Comparison of ENCODE assay signal across 17 cellular contexts in the genomic region with DNA sequence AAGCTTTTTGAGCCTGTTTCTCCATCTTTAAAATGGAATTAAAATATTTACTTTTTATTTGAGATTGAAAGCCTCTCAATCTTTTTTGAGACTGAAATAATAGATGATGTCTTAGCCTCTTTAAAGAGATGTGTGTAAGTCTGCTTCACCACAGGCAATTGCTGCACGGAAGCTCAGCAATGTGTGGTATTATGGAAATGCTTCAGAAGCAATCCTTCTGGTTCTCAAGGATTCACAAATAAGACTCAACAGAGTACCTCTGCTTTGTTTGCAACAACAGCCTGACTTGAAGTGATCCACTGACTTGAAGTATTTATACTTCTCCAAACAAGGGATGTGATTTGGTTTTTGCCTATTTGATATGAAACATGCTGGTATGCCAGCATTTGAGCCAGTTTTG.
"Had no signal": no experiment of that assay in that cellular context is flagged by ENCODE, and none has a peak within 500 bp of the region (broad histone marks: within the 10 kb centered on the region; RNA-seq: fewer than 3 reads in every experiment).

No MANE protein-coding gene starts in this region.

- H3K9me3 Mint-ChIP-seq: activated CD4-positive, alpha-beta T cell treated with anti-CD3 and anti-CD28 coated beads, Interleukin-2, amount 10 ng/mL, durations not matched to agents 7 days and 5 days; activated naive CD4-positive, alpha-beta T cell treated with anti-CD3 and anti-CD28 coated beads, Interleukin-2, amount 50 U/mL, for 72 hours; central memory CD8-positive, alpha-beta T cell; T-helper 2 cell treated with Interferon-gamma antibody and Interleukin-4, amounts not matched to agents 5 μg/mL and 100 μg/mL, for 36 hours had no signal

- H3K9me3 ChIP-seq: tibial nerve had no signal

- DNase-seq: activated CD4-positive, alpha-beta T cell treated with anti-CD3 and anti-CD28 coated beads, Interleukin-2, amount 10 ng/mL, durations not matched to agents 7 days and 5 days; activated CD8-positive, alpha-beta memory T cell treated with anti-CD3 and anti-CD28 coated beads, Interleukin-2, amount 50 U/mL, for 48 hours; activated gamma-delta T cell; activated T-cell treated with anti-CD3 and anti-CD28 coated beads, Interleukin-2, amount 50 U/mL, for 72 hours; amniotic stem cell; effector memory CD4-positive, alpha-beta T cell; head of caudate nucleus; stimulated activated CD4-positive, alpha-beta T cell treated with anti-CD3 and anti-CD28 coated beads, Interleukin-4, amount 100 ng/mL, for 24 hours; stimulated activated naive CD4-positive, alpha-beta T cell had no signal

- ATAC-seq: activated naive CD4-positive, alpha-beta T cell treated with anti-CD3 and anti-CD28 coated beads, Interleukin-2, amount 50 U/mL, for 72 hours; activated T-cell treated with anti-CD3 and anti-CD28 coated beads, Interleukin-2, amount 50 U/mL, for 72 hours had no signal

- H3K36me3 ChIP-seq: tibial nerve had no signal

- H3K36me3 Mint-ChIP-seq: activated naive CD4-positive, alpha-beta T cell treated with anti-CD3 and anti-CD28 coated beads, Interleukin-2, amount 50 U/mL, for 72 hours; brain had no signal

- H3K27me3 ChIP-seq: tibial nerve had no signal

- H3K4me1 Mint-ChIP-seq: activated CD4-positive, alpha-beta T cell treated with anti-CD3 and anti-CD28 coated beads, Interleukin-2, amount 10 ng/mL, durations not matched to agents 7 days and 5 days; central memory CD8-positive, alpha-beta T cell had no signal

- H3K4me3 Mint-ChIP-seq: activated CD4-positive, alpha-beta T cell treated with anti-CD3 and anti-CD28 coated beads, Interleukin-2, amount 10 ng/mL, durations not matched to agents 7 days and 5 days; activated T-cell treated with anti-CD3 and anti-CD28 coated beads, Interleukin-2, amount 50 U/mL, for 72 hours; brain; central memory CD8-positive, alpha-beta T cell; dendritic cell treated with granulocyte-macrophage colony-stimulating factor and Interleukin-4, amounts not matched to agents 40 ng/mL and 50 ng/mL, for 4 days; T-helper 2 cell treated with Interferon-gamma antibody and Interleukin-4, amounts not matched to agents 5 μg/mL and 100 μg/mL, for 36 hours had no signal

- H3K27ac Mint-ChIP-seq: activated CD4-positive, alpha-beta T cell treated with anti-CD3 and anti-CD28 coated beads, Interleukin-2, amount 10 ng/mL, durations not matched to agents 7 days and 5 days; activated naive CD4-positive, alpha-beta T cell treated with anti-CD3 and anti-CD28 coated beads, Interleukin-2, amount 50 U/mL, for 72 hours; activated T-cell treated with anti-CD3 and anti-CD28 coated beads, Interleukin-2, amount 50 U/mL, for 72 hours; brain; dendritic cell treated with granulocyte-macrophage colony-stimulating factor and Interleukin-4, amounts not matched to agents 40 ng/mL and 50 ng/mL, for 4 days; T-helper 2 cell treated with Interferon-gamma antibody and Interleukin-4, amounts not matched to agents 5 μg/mL and 100 μg/mL, for 36 hours had no signal

- H3K27ac ChIP-seq: epithelial cell of prostate, tibial nerve had no signal

- H3K4me3 ChIP-seq: skin epidermis, tibial nerve had no signal

- H3K27me3 Mint-ChIP-seq: activated CD4-positive, alpha-beta T cell treated with anti-CD3 and anti-CD28 coated beads, Interleukin-2, amount 10 ng/mL, durations not matched to agents 7 days and 5 days had no signal
